Comparison of ENCODE assay signal across 11 cellular contexts in the genomic region with DNA sequence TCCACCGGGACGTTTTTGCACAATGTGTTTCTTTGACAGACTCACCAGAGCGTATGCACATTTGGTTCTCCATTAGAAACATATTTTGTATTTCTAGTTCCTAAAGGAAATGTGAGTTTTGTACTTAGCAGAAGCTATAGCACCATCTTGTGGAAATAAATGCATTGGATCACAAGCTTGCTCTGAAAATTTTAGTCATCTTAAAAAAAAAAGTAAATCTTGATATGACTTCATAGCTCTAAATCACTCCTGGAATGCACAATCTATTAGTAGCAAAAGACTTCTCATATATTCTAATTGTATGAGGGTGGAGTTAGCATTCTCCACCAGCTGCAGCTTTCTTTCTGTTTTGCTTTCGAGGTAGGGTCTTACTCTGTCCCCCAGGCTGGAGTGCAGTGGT. TPM values are rescaled to one million over a fixed set of nuclear protein-coding genes. Genes with fewer than 3 reads are reported as not detected.
A peak's percentile ranks its signal among the peaks of the same experiment; 100 is the strongest.
DNase-seq lines count a peak whose midpoint lies in the region; ATAC-seq, FAIRE-seq and TF ChIP-seq lines count a peak whose summit lies in the region.
"Not testable (repeated sequence)": the region's sequence is repeated elsewhere in the genome, so short reads cannot be mapped to it uniquely, and the experiment has no call there.
"Had no signal": no experiment of that assay in that cellular context is flagged by ENCODE, and none has a peak within 500 bp of the region (broad histone marks: within the 10 kb centered on the region; RNA-seq: fewer than 3 reads in every experiment).

No MANE protein-coding gene starts in this region.

- not testable (repeated sequence) for H3K27ac ChIP-seq in K562 (ENCODE audit: extremely low read depth, low read depth, low read length)

- H3K4me2 ChIP-seq in K562 (ENCODE audit: insufficient read depth, low read length), result not testable (repeated sequence)

- not testable (repeated sequence) for H3K79me2 ChIP-seq in K562 (ENCODE audit: control insufficient read depth, insufficient read depth, low read length)

- not testable (repeated sequence) for FAIRE-seq in K562 (lab: Jason Lieb, UNC)

- not testable (repeated sequence) for H4K20me1 ChIP-seq in K562 (replicated peaks; ENCODE audit: control insufficient read depth, insufficient read depth, low read length)

- not testable (repeated sequence) for H3K4me1 Mint-ChIP-seq in T-helper 17 cell

- POLR2A ChIA-PET in K562 (lab: Yijun Ruan, JAX), result not testable (repeated sequence)

- not testable (repeated sequence) for BruUV-seq in K562 (replicated peaks; lab: Mats Ljungman, UMichigan)

- H3K27me3 Mint-ChIP-seq in T-helper 17 cell, result not testable (repeated sequence)

- not testable (repeated sequence) for TF ChIP-seq POLR2A in K562 (conservative IDR thresholded peaks at IDR 0.05)

- CTCF ChIA-PET in K562 (lab: Yijun Ruan, JAX; ENCODE audit: low intra/inter-chr PET ratio), result not testable (repeated sequence)

- not testable (repeated sequence) for TF ChIP-seq RAD21 in K562 (CRISPR knock-in tag; conservative IDR thresholded peaks at IDR 0.05 in 1 of 2, IDR thresholded peaks at IDR 0.05 in 1 of 2)

- not testable (repeated sequence) for H3K4me3 ChIP-seq in K562

- ATAC-seq in GM18519 (IDR thresholded peaks at IDR 0.05; ENCODE audit: low FRiP score, unreplicated experiment) (peak; percentile 39), GM19452 (IDR thresholded peaks at IDR 0.05; ENCODE audit: unreplicated experiment) (peak; percentile 57), HG02885 (IDR thresholded peaks at IDR 0.05; ENCODE audit: poor library complexity, unreplicated experiment) (peak; percentile 52), T-helper 17 cell (peak; percentile 57), K562 (peak; percentile 56; the same call in 2 of the 3 replicates), left lobe of liver (peak; percentile 65), sciatic nerve (peak; percentile 20)

- H3K9me1 ChIP-seq in K562 (ENCODE audit: control insufficient read depth, insufficient read depth, low read length), result not testable (repeated sequence)

- in situ Hi-C loops in K562 (cut with MboI), result loop anchor here (5.0 kb wide), 1 partner anchor 113 kb away; no protein-coding TSS in a partner anchor

- not testable (repeated sequence) for H3K4me1 ChIP-seq in K562 (replicated peaks in 1 of 2; ENCODE audit: control insufficient read depth in 2 of 2, insufficient read depth in 2 of 2, low read length in 2 of 2)

- not testable (repeated sequence) for DNase-seq in T-helper 17 cell; K562 (ENCODE audit: extremely low read depth in 1 of 4, low spot score in 3 of 4); left lobe of liver (ENCODE audit: low spot score); sciatic nerve (ENCODE audit: low spot score)

- not testable (repeated sequence) for H3K9ac ChIP-seq in K562 (ENCODE audit: insufficient read depth in 1 of 2, low read depth in 2 of 2, low read length in 2 of 2)

- not testable (repeated sequence) for TF ChIP-seq CTCF in K562 (IDR thresholded peaks at IDR 0.05 in 2 of 3, conservative IDR thresholded peaks at IDR 0.05 in 1 of 3; ENCODE audit: insufficient read depth in 2 of 3, low read depth in 1 of 3, low read length in 3 of 3)

- H3K4me3 Mint-ChIP-seq in T-helper 17 cell, result not testable (repeated sequence)

- H2AFZ ChIP-seq in K562 (ENCODE audit: low read depth, low read length), result not testable (repeated sequence)

- intact Hi-C loops in K562 (cut with micrococcal nuclease); sciatic nerve (cut with DNase I): not testable (repeated sequence)

- no CpG with 5 or more reads among the region's 4 CpGs for WGBS in K562 (ENCODE audit: insufficient coverage, low coverage, missing lambda C conversion rate)

- H3K9me3 ChIP-seq in T-helper 17 cell (ENCODE audit: control insufficient read depth, low read length, poor library complexity, severe bottlenecking); K562 (replicated peaks; ENCODE audit: control insufficient read depth, insufficient read depth, low read depth, low read length): not testable (repeated sequence)

- H3K27ac Mint-ChIP-seq in T-helper 17 cell, result not testable (repeated sequence)

- H3K27me3 ChIP-seq in K562 (ENCODE audit: control insufficient read depth in 2 of 2, insufficient read depth in 2 of 2, low read length in 2 of 2), result not testable (repeated sequence)

- not testable (repeated sequence) for H3K36me3 ChIP-seq in K562 (ENCODE audit: control insufficient read depth, insufficient read depth, low read length)

- H3K36me3 Mint-ChIP-seq in T-helper 17 cell (ENCODE audit: low read depth), result not testable (repeated sequence)

- TF ChIP-seq EP300 in K562 (IDR thresholded peaks at IDR 0.05; ENCODE audit: low read length), result not testable (repeated sequence)

RNA-seq across cellular contexts. Expression of gene OR2A42, which starts 20.3 kb away (rescaled TPM):
- total RNA-seq in T-helper 17 cell (under 1 TPM in 1 of 2 donors, not detected in 1; 0.07 TPM), K562 (2014; rRNA removed) (not detected in 2 replicates), K562 (2014; rRNA removed; fragmentation: Illumina TruSeq; extraction: Trizol) (not detected in 2 replicates), K562 (2015; rRNA removed; fragmentation: Illumina TruSeq; extraction: Trizol) (not detected in 2 replicates), K562 (2021) (not detected in 2 replicates), left lobe of liver (not detected), sciatic nerve (0.27 TPM)
- not detected in 2 replicates for total RNA-seq in K562 (2011; cell fraction: chromatin; rRNA removed; ENCODE audit: low replicate concordance)
- not detected in 2 replicates for total RNA-seq in K562 (2011; cell fraction: nucleolus; rRNA removed)
- not detected in 2 replicates for total RNA-seq in K562 (2011; cell fraction: nucleoplasm; rRNA removed)
- polyA plus RNA-seq in K562 (2011; rRNA removed) (not detected in 2 replicates), K562 (2014; fragmentation: Illumina TruSeq; extraction: Trizol) (not detected in 2 replicates), K562 (2014; fragmentation: Nextera tagmentation; extraction: Ambion mirVana) (not detected), K562 (2014; rRNA removed) (not detected in 2 replicates)
- not detected in 2 replicates for polyA plus RNA-seq in K562 (2011; cell fraction: cytosol; rRNA removed)
- polyA plus RNA-seq in K562 (2011; cell fraction: nucleus; rRNA removed), result not detected in 2 replicates
- polyA plus RNA-seq in K562 (2012), result not detected in 2 replicates
- not detected in 2 replicates for polyA minus RNA-seq in K562 (2011; rRNA and poly(A)+ RNA removed)
- polyA minus RNA-seq in K562 (2011; cell fraction: cytosol; rRNA and poly(A)+ RNA removed), result not detected in 2 replicates
- polyA minus RNA-seq in K562 (2011; cell fraction: nucleus; rRNA and poly(A)+ RNA removed), result not detected in 2 replicates
- total RNA-seq: activated naive CD4-positive, alpha-beta T cell treated with anti-CD3 and anti-CD28 coated beads for 36 hours; H9; HT1080 had no signal
- polyA plus RNA-seq: neural cell had no signal

RNA-seq across cellular contexts. Expression of gene ARHGEF35, which starts 23.5 kb away (rescaled TPM):
- total RNA-seq in T-helper 17 cell, result 1 to 10 TPM in 1 of 2 donors, not detected in 1; 2.2 TPM
- total RNA-seq in K562 (2011; cell fraction: chromatin; rRNA removed; ENCODE audit: low replicate concordance), result 0.46 and 1.7 TPM in 2 replicates
- total RNA-seq in K562 (2011; cell fraction: nucleolus; rRNA removed), result 0.33 and 0.39 TPM in 2 replicates
- 0.51 and 1.6 TPM in 2 replicates for total RNA-seq in K562 (2011; cell fraction: nucleoplasm; rRNA removed)
- not detected in 2 replicates for total RNA-seq in K562 (2014; rRNA removed)
- total RNA-seq in K562 (2014; rRNA removed; fragmentation: Illumina TruSeq; extraction: Trizol), result 0.22 and 0.36 TPM in 2 replicates
- 0.30 and 0.33 TPM in 2 replicates for total RNA-seq in K562 (2015; rRNA removed; fragmentation: Illumina TruSeq; extraction: Trizol)
- 0.22 and 0.49 TPM in 2 replicates for total RNA-seq in K562 (2021)
- 0.39 and 0.59 TPM in 2 replicates for polyA plus RNA-seq in K562 (2011; rRNA removed)
- polyA plus RNA-seq in K562 (2011; cell fraction: cytosol; rRNA removed), result 0.07 and 0.10 TPM in 2 replicates
- polyA plus RNA-seq in K562 (2011; cell fraction: nucleus; rRNA removed), result 0.08 and 0.11 TPM in 2 replicates
- 0.27 and 0.35 TPM in 2 replicates for polyA plus RNA-seq in K562 (2012)
- polyA plus RNA-seq in K562 (2014; fragmentation: Illumina TruSeq; extraction: Trizol), result 0.21 TPM in 2 replicates
- polyA plus RNA-seq in K562 (2014; fragmentation: Nextera tagmentation; extraction: Ambion mirVana), result not detected
- 0.16 TPM in 1 of 2 replicates, not detected in the other for polyA plus RNA-seq in K562 (2014; rRNA removed)
- polyA minus RNA-seq in K562 (2011; rRNA and poly(A)+ RNA removed), result 0.12 and 0.56 TPM in 2 replicates
- polyA minus RNA-seq in K562 (2011; cell fraction: cytosol; rRNA and poly(A)+ RNA removed), result 0.57 TPM in 1 of 2 replicates, not detected in the other
- 0.94 and 1.2 TPM in 2 replicates for polyA minus RNA-seq in K562 (2011; cell fraction: nucleus; rRNA and poly(A)+ RNA removed)
- 7.2 TPM for total RNA-seq in left lobe of liver
- 5.3 TPM for total RNA-seq in sciatic nerve
- polyA plus RNA-seq: neural cell had no signal

RNA-seq across cellular contexts. Expression of gene CTAGE4, which starts 35.9 kb away (rescaled TPM):
- total RNA-seq in T-helper 17 cell (under 1 TPM in 1 of 2 donors, not detected in 1; 0.32 TPM), K562 (2014; rRNA removed) (not detected in 2 replicates), K562 (2014; rRNA removed; fragmentation: Illumina TruSeq; extraction: Trizol) (not detected in 2 replicates), K562 (2015; rRNA removed; fragmentation: Illumina TruSeq; extraction: Trizol) (0.04 TPM in 1 of 2 replicates, not detected in the other), K562 (2021) (0.07 TPM in 1 of 2 replicates, not detected in the other), left lobe of liver (1.4 TPM), sciatic nerve (2.3 TPM)
- 0.18 TPM in 1 of 2 replicates, not detected in the other for total RNA-seq in K562 (2011; cell fraction: chromatin; rRNA removed; ENCODE audit: low replicate concordance)
- not detected in 2 replicates for total RNA-seq in K562 (2011; cell fraction: nucleolus; rRNA removed)
- total RNA-seq in K562 (2011; cell fraction: nucleoplasm; rRNA removed), result not detected in 2 replicates
- polyA plus RNA-seq in K562 (2011; rRNA removed) (0.08 and 0.17 TPM in 2 replicates), K562 (2014; fragmentation: Illumina TruSeq; extraction: Trizol) (not detected in 2 replicates), K562 (2014; fragmentation: Nextera tagmentation; extraction: Ambion mirVana) (not detected), K562 (2014; rRNA removed) (0.07 TPM in 1 of 2 replicates, not detected in the other)
- not detected in 2 replicates for polyA plus RNA-seq in K562 (2011; cell fraction: cytosol; rRNA removed)
- 0.07 and 0.11 TPM in 2 replicates for polyA plus RNA-seq in K562 (2011; cell fraction: nucleus; rRNA removed)
- 0.06 TPM in 1 of 2 replicates, not detected in the other for polyA plus RNA-seq in K562 (2012)
- not detected in 2 replicates for polyA minus RNA-seq in K562 (2011; rRNA and poly(A)+ RNA removed)
- not detected in 2 replicates for polyA minus RNA-seq in K562 (2011; cell fraction: cytosol; rRNA and poly(A)+ RNA removed)
- polyA minus RNA-seq in K562 (2011; cell fraction: nucleus; rRNA and poly(A)+ RNA removed), result 0.40 TPM in 1 of 2 replicates, not detected in the other
- polyA plus RNA-seq: neural cell had no signal

RNA-seq across cellular contexts. Expression of gene OR2A7, which starts 45.4 kb away (rescaled TPM):
- total RNA-seq in T-helper 17 cell, result 1 to 10 TPM; 1.2 to 6.5 TPM
- total RNA-seq in K562 (2011; cell fraction: chromatin; rRNA removed; ENCODE audit: low replicate concordance), result not detected in 2 replicates
- total RNA-seq in K562 (2011; cell fraction: nucleolus; rRNA removed), result not detected in 2 replicates
- not detected in 2 replicates for total RNA-seq in K562 (2011; cell fraction: nucleoplasm; rRNA removed)
- total RNA-seq in K562 (2014; rRNA removed), result not detected in 2 replicates
- not detected in 2 replicates for total RNA-seq in K562 (2014; rRNA removed; fragmentation: Illumina TruSeq; extraction: Trizol)
- total RNA-seq in K562 (2015; rRNA removed; fragmentation: Illumina TruSeq; extraction: Trizol), result not detected in 2 replicates
- not detected in 2 replicates for total RNA-seq in K562 (2021)
- polyA plus RNA-seq in K562 (2011; rRNA removed), result 0.06 and 0.08 TPM in 2 replicates
- 0.24 TPM in 1 of 2 replicates, not detected in the other for polyA plus RNA-seq in K562 (2011; cell fraction: cytosol; rRNA removed)
- 0.07 TPM in 1 of 2 replicates, not detected in the other for polyA plus RNA-seq in K562 (2011; cell fraction: nucleus; rRNA removed)
- polyA plus RNA-seq in K562 (2012), result 0.11 and 0.18 TPM in 2 replicates
- polyA plus RNA-seq in K562 (2014; fragmentation: Illumina TruSeq; extraction: Trizol), result not detected in 2 replicates
- polyA plus RNA-seq in K562 (2014; fragmentation: Nextera tagmentation; extraction: Ambion mirVana), result under 1 TPM; 0.03 to 0.10 TPM
- not detected in 2 replicates for polyA plus RNA-seq in K562 (2014; rRNA removed)
- polyA minus RNA-seq in K562 (2011; rRNA and poly(A)+ RNA removed), result not detected in 2 replicates
- not detected in 2 replicates for polyA minus RNA-seq in K562 (2011; cell fraction: cytosol; rRNA and poly(A)+ RNA removed)
- polyA minus RNA-seq in K562 (2011; cell fraction: nucleus; rRNA and poly(A)+ RNA removed), result not detected in 2 replicates
- total RNA-seq in left lobe of liver, result 1.9 TPM
- 3.7 TPM for total RNA-seq in sciatic nerve
- total RNA-seq: HT1080 had no signal
- polyA plus RNA-seq: neural cell had no signal

RNA-seq across cellular contexts. Expression of gene CTAGE8, which starts 49.9 kb away (rescaled TPM):
- total RNA-seq in T-helper 17 cell, result 1 to 10 TPM in 1 of 2 donors, under 1 TPM in 1; 0.47 to 1.6 TPM
- not detected in 2 replicates for total RNA-seq in K562 (2011; cell fraction: chromatin; rRNA removed; ENCODE audit: low replicate concordance)
- total RNA-seq in K562 (2011; cell fraction: nucleolus; rRNA removed), result not detected in 2 replicates
- not detected in 2 replicates for total RNA-seq in K562 (2011; cell fraction: nucleoplasm; rRNA removed)
- total RNA-seq in K562 (2014; rRNA removed), result not detected in 2 replicates
- total RNA-seq in K562 (2014; rRNA removed; fragmentation: Illumina TruSeq; extraction: Trizol), result not detected in 2 replicates
- total RNA-seq in K562 (2015; rRNA removed; fragmentation: Illumina TruSeq; extraction: Trizol), result 0.04 TPM in 1 of 2 replicates, not detected in the other
- 0.11 TPM in 1 of 2 replicates, not detected in the other for total RNA-seq in K562 (2021)
- polyA plus RNA-seq in K562 (2011; rRNA removed), result 0.04 TPM in 1 of 2 replicates, not detected in the other
- polyA plus RNA-seq in K562 (2011; cell fraction: cytosol; rRNA removed), result 0.04 and 0.09 TPM in 2 replicates
- 0.38 and 0.61 TPM in 2 replicates for polyA plus RNA-seq in K562 (2011; cell fraction: nucleus; rRNA removed)
- 0.05 and 0.17 TPM in 2 replicates for polyA plus RNA-seq in K562 (2012)
- not detected in 2 replicates for polyA plus RNA-seq in K562 (2014; fragmentation: Illumina TruSeq; extraction: Trizol)
- not detected for polyA plus RNA-seq in K562 (2014; fragmentation: Nextera tagmentation; extraction: Ambion mirVana)
- not detected in 2 replicates for polyA plus RNA-seq in K562 (2014; rRNA removed)
- polyA minus RNA-seq in K562 (2011; rRNA and poly(A)+ RNA removed), result 0.14 and 0.24 TPM in 2 replicates
- not detected in 2 replicates for polyA minus RNA-seq in K562 (2011; cell fraction: cytosol; rRNA and poly(A)+ RNA removed)
- polyA minus RNA-seq in K562 (2011; cell fraction: nucleus; rRNA and poly(A)+ RNA removed), result 0.44 TPM in 1 of 2 replicates, not detected in the other
- 1.4 TPM for total RNA-seq in left lobe of liver
- total RNA-seq in sciatic nerve, result 1.2 TPM
- total RNA-seq: HT1080 had no signal
- polyA plus RNA-seq: neural cell had no signal
